In genomic region chr7:3910041-3910440, GRCh38 we compare ENCODE assay signal across 24 cellular contexts.
A peak's percentile ranks its signal among the peaks of the same experiment; 100 is the strongest.
DNase-seq lines count a peak whose midpoint lies in the region; TF ChIP-seq lines count a peak whose summit lies in the region.
"Had no signal": no experiment of that assay in that cellular context is flagged by ENCODE, and none has a peak within 500 bp of the region (broad histone marks: within the 10 kb centered on the region; RNA-seq: fewer than 3 reads in every experiment).

No MANE protein-coding gene starts in this region.

- peaks cover 0 to 10% (median 0%) of the 10 kb centered on the region in 6 donors for H3K4me1 ChIP-seq in spleen
- H3K4me1 ChIP-seq in prostate gland (replicated peaks) = no peaks in the 10 kb centered on the region

- no peak overlapping the region for H3K4me3 ChIP-seq in astrocyte of the spinal cord (ENCODE audit: low read depth, low read length)
- no peak overlapping the region for H3K4me3 ChIP-seq in spleen
- no peak overlapping the region for H3K4me3 ChIP-seq in prostate gland
- H3K4me3 ChIP-seq: GM23338, thyroid gland had no signal

- H3K27me3 ChIP-seq in spleen (replicated peaks in 1 of 7) = peaks cover 0 to 3% (median 0%) of the 10 kb centered on the region in 7 donors
- H3K27me3 ChIP-seq in prostate gland (replicated peaks; ENCODE audit: insufficient read depth) = no peaks in the 10 kb centered on the region
- H3K27me3 ChIP-seq: brain microvascular endothelial cell, foreskin keratinocyte, thyroid gland had no signal

- WGBS in spleen, 5 donors = 86 to 95% (median 92%) methylated on average over 6 of the region's 6 CpGs
- 94% methylated on average over 6 of the region's 6 CpGs for WGBS in prostate gland

- no peak for TF ChIP-seq POLR2A in spleen (IDR thresholded peaks at IDR 0.05)
- no peak for TF ChIP-seq POLR2A in prostate gland (IDR thresholded peaks at IDR 0.05)

- DNase-seq in G401 (ENCODE audit: low spot score) = peak; percentile 2
- DNase-seq in astrocyte of the spinal cord (ENCODE audit: low read depth, low spot score) = peak; percentile 40
- DNase-seq in inferior parietal cortex (ENCODE audit: extremely low spot score) = peak; percentile 82
- peak; percentile 90 for DNase-seq in putamen (ENCODE audit: low spot score)
- no peak for DNase-seq in HK-2 (ENCODE audit: unreplicated experiment)
- DNase-seq in DMS153 treated with DMSO at 0.1 percent for 48 hours (lab: John Stamatoyannopoulos, UW; ENCODE audit: unreplicated experiment) = no peak
- no peak for DNase-seq in spleen
- DNase-seq in prostate gland (ENCODE audit: low spot score) = no peak
- DNase-seq: activated CD4-positive, alpha-beta memory T cell treated with anti-CD3 and anti-CD28 coated beads, Interleukin-2, amount 10 ng/mL, durations not matched to agents 7 days and 5 days; activated effector memory CD4-positive, alpha-beta T cell treated with Interleukin-2 at 50 U/mL for 16 hours; activated naive CD8-positive, alpha-beta T cell treated with anti-CD3 and anti-CD28 coated beads for 36 hours; AML-193; brain microvascular endothelial cell; effector memory CD4-positive, alpha-beta T cell; foreskin keratinocyte; NCI-H1694; NCI-H524; SHP77 treated with DMSO at 0.1 percent for 48 hours; stimulated activated CD4-positive, alpha-beta T cell treated with anti-CD3 and anti-CD28 coated beads, Interleukin-12 subunit alpha, Interleukin-12 subunit beta, amount 100 ng/mL, for 4 hours; stimulated activated CD4-positive, alpha-beta T cell treated with anti-CD3 and anti-CD28 coated beads, Interleukin-4, amount 100 ng/mL, for 24 hours; stimulated activated naive B cell treated with anti-CD40 and anti-IgM and Interleukin-4, amounts not matched to agents 10 μg/mL and 1 μg/mL and 100 μg/mL, for 72 hours; thyroid gland had no signal

- TF ChIP-seq CTCF in astrocyte of the spinal cord (IDR thresholded peaks at IDR 0.05; ENCODE audit: low read depth, low read length) (no peak), spleen (IDR thresholded peaks at IDR 0.05 in 8 of 11, conservative IDR thresholded peaks at IDR 0.05 in 3 of 11) (no peak), prostate gland (IDR thresholded peaks at IDR 0.05) (no peak)

- no peaks in the 10 kb centered on the region for H3K36me3 ChIP-seq in spleen
- no peaks in the 10 kb centered on the region for H3K36me3 ChIP-seq in prostate gland
- H3K36me3 ChIP-seq: brain microvascular endothelial cell, thyroid gland had no signal

- intact Hi-C loops in spleen (cut with DNase I; ENCODE audit: low total_unique reads) = no loop called here
- intact Hi-C loops in prostate gland (cut with DNase I) = no loop called here

- in situ Hi-C loops in G401 (cut with HindIII; ENCODE audit: low sequenced_read_pairs) = no loop called here
- in situ Hi-C loops in astrocyte of the spinal cord (cut with HindIII; ENCODE audit: low sequenced_read_pairs) = no loop called here

- H3K27ac ChIP-seq in spleen (no peak overlapping the region), prostate gland (no peak overlapping the region)
- H3K27ac ChIP-seq: brain microvascular endothelial cell, foreskin keratinocyte, KMS-11, thyroid gland had no signal

- H3K9me3 ChIP-seq in spleen (no peaks in the 10 kb centered on the region), prostate gland (no peaks in the 10 kb centered on the region)
- H3K9me3 ChIP-seq: thyroid gland had no signal

Comparison
In these comparisons a context has a peak if more than half of its experiments do, and no peak if none do; other contexts are left out.
1. DNase-seq: peak in G401 (single experiment), astrocyte of the spinal cord (single experiment), inferior parietal cortex (single experiment) and putamen (single experiment); none in HK-2 (single experiment), DMS153 treated with DMSO at 0.1 percent for 48 hours (single experiment), spleen (single experiment) and prostate gland (single experiment).